ENCODE assay signal across 9 cellular contexts in genomic region chr1:42319871-42320484, GRCh38. TPM values are rescaled to one million over a fixed set of nuclear protein-coding genes. Genes with fewer than 3 reads are reported as not detected.
DNase-seq lines count a peak whose midpoint lies in the region; ATAC-seq and TF ChIP-seq lines count a peak whose summit lies in the region.
"Had no signal": no experiment of that assay in that cellular context is flagged by ENCODE, and none has a peak within 500 bp of the region (broad histone marks: within the 10 kb centered on the region; RNA-seq: fewer than 3 reads in every experiment).

No MANE protein-coding gene starts in this region.

- peaks cover 9 to 94% (median 70%) of the 10 kb centered on the region in 12 donors for H3K4me1 ChIP-seq in heart left ventricle

- POLR2A ChIA-PET in activated CD4-positive, alpha-beta T cell treated with anti-CD3 and anti-CD28 coated beads, Interleukin-2, amount 10 ng/mL, durations not matched to agents 7 days and 5 days (lab: Charles Lee) = interaction anchor here (1.3 kb wide), 1 partner anchor 14 kb away, joined by 3 read pairs; no protein-coding TSS in a partner anchor

- H3K27ac ChIP-seq in heart left ventricle = peak overlapping the region; percentile 14 to 81 (median 70)
- H3K27ac ChIP-seq: prostate gland had no signal

- TF ChIP-seq CTCF in heart left ventricle (IDR thresholded peaks at IDR 0.05) = no peak

- peak overlapping the region; percentile 67 for H3K4me3 Mint-ChIP-seq in activated CD4-positive, alpha-beta T cell treated with anti-CD3 and anti-CD28 coated beads, Interleukin-2, amount 10 ng/mL, durations not matched to agents 7 days and 5 days
- peak overlapping the region; percentile 68 to 83 for H3K4me3 Mint-ChIP-seq in activated T-cell treated with anti-CD3 and anti-CD28 coated beads, Interleukin-2, amount 50 U/mL, for 72 hours
- H3K4me3 Mint-ChIP-seq in stimulated activated naive CD8-positive, alpha-beta T cell treated with anti-CD3 and anti-CD28 coated beads, Interleukin-15, Interleukin-2, amounts not matched to agents 100 ng/mL and 50 ng/mL, for 24 hours = peak overlapping the region; percentile 43

- H3K27ac Mint-ChIP-seq in activated CD4-positive, alpha-beta T cell treated with anti-CD3 and anti-CD28 coated beads, Interleukin-2, amount 10 ng/mL, durations not matched to agents 7 days and 5 days = peak overlapping the region; percentile 86
- H3K27ac Mint-ChIP-seq in activated T-cell treated with anti-CD3 and anti-CD28 coated beads, Interleukin-2, amount 50 U/mL, for 72 hours = peak overlapping the region; percentile 88
- peak overlapping the region; percentile 81 for H3K27ac Mint-ChIP-seq in stimulated activated naive CD8-positive, alpha-beta T cell treated with anti-CD3 and anti-CD28 coated beads, Interleukin-15, Interleukin-2, amounts not matched to agents 100 ng/mL and 50 ng/mL, for 24 hours

- TF ChIP-seq POLR2A in heart left ventricle (IDR thresholded peaks at IDR 0.05) = no peak

- no peaks in the 10 kb centered on the region for H3K36me3 ChIP-seq in heart left ventricle
- H3K36me3 ChIP-seq: prostate gland had no signal

- no peaks in the 10 kb centered on the region for H3K9me3 Mint-ChIP-seq in activated CD4-positive, alpha-beta T cell treated with anti-CD3 and anti-CD28 coated beads, Interleukin-2, amount 10 ng/mL, durations not matched to agents 7 days and 5 days
- no peaks in the 10 kb centered on the region for H3K9me3 Mint-ChIP-seq in activated T-cell treated with anti-CD3 and anti-CD28 coated beads, Interleukin-2, amount 50 U/mL, for 72 hours
- no peaks in the 10 kb centered on the region for H3K9me3 Mint-ChIP-seq in stimulated activated naive CD8-positive, alpha-beta T cell treated with anti-CD3 and anti-CD28 coated beads, Interleukin-15, Interleukin-2, amounts not matched to agents 100 ng/mL and 50 ng/mL, for 24 hours

- no peaks in the 10 kb centered on the region for H3K27me3 Mint-ChIP-seq in activated CD4-positive, alpha-beta T cell treated with anti-CD3 and anti-CD28 coated beads, Interleukin-2, amount 10 ng/mL, durations not matched to agents 7 days and 5 days
- no peaks in the 10 kb centered on the region for H3K27me3 Mint-ChIP-seq in activated T-cell treated with anti-CD3 and anti-CD28 coated beads, Interleukin-2, amount 50 U/mL, for 72 hours (ENCODE audit: low read depth)
- no peaks in the 10 kb centered on the region for H3K27me3 Mint-ChIP-seq in stimulated activated naive CD8-positive, alpha-beta T cell treated with anti-CD3 and anti-CD28 coated beads, Interleukin-15, Interleukin-2, amounts not matched to agents 100 ng/mL and 50 ng/mL, for 24 hours

- H3K4me1 Mint-ChIP-seq in activated CD4-positive, alpha-beta T cell treated with anti-CD3 and anti-CD28 coated beads, Interleukin-2, amount 10 ng/mL, durations not matched to agents 7 days and 5 days = peaks cover 76% of the 10 kb centered on the region
- peaks cover 75% of the 10 kb centered on the region for H3K4me1 Mint-ChIP-seq in activated T-cell treated with anti-CD3 and anti-CD28 coated beads, Interleukin-2, amount 50 U/mL, for 72 hours (ENCODE audit: low read depth)
- H3K4me1 Mint-ChIP-seq in stimulated activated naive CD8-positive, alpha-beta T cell treated with anti-CD3 and anti-CD28 coated beads, Interleukin-15, Interleukin-2, amounts not matched to agents 100 ng/mL and 50 ng/mL, for 24 hours (ENCODE audit: low read depth) = peaks cover 93% of the 10 kb centered on the region

- H3K4me3 ChIP-seq in heart left ventricle = peak overlapping the region in 3 of 12 donors; percentile 0 to 4 (median 0)
- H3K4me3 ChIP-seq: prostate gland had no signal

- peak; percentile 20 to 39 for ATAC-seq in activated T-cell treated with anti-CD3 and anti-CD28 coated beads, Interleukin-2, amount 50 U/mL, for 72 hours (replicated peaks in 1 of 2)
- ATAC-seq in heart left ventricle = peak in 3 of 4 donors; percentile 28 to 60 (median 57)
- ATAC-seq in GM18867 (IDR thresholded peaks at IDR 0.05; ENCODE audit: unreplicated experiment) = no peak

- CTCF ChIA-PET in activated CD4-positive, alpha-beta T cell treated with anti-CD3 and anti-CD28 coated beads, Interleukin-2, amount 10 ng/mL, durations not matched to agents 7 days and 5 days (lab: Charles Lee) = interaction anchor here (1.5 kb wide), 1 partner anchor 18 kb away, joined by 3 read pairs; no protein-coding TSS in a partner anchor

- H3K36me3 Mint-ChIP-seq in activated CD4-positive, alpha-beta T cell treated with anti-CD3 and anti-CD28 coated beads, Interleukin-2, amount 10 ng/mL, durations not matched to agents 7 days and 5 days (ENCODE audit: low read depth) = peaks cover 29% of the 10 kb centered on the region
- no peaks in the 10 kb centered on the region for H3K36me3 Mint-ChIP-seq in activated T-cell treated with anti-CD3 and anti-CD28 coated beads, Interleukin-2, amount 50 U/mL, for 72 hours (ENCODE audit: insufficient read depth in 2 of 2)
- peaks cover 33% of the 10 kb centered on the region for H3K36me3 Mint-ChIP-seq in stimulated activated naive CD8-positive, alpha-beta T cell treated with anti-CD3 and anti-CD28 coated beads, Interleukin-15, Interleukin-2, amounts not matched to agents 100 ng/mL and 50 ng/mL, for 24 hours (ENCODE audit: low read depth)

- DNase-seq in activated CD4-positive, alpha-beta T cell treated with anti-CD3 and anti-CD28 coated beads, Interleukin-2, amount 10 ng/mL, durations not matched to agents 7 days and 5 days = peak; percentile 56
- no peak for DNase-seq in activated CD4-positive, alpha-beta T cell treated with anti-CD3 and anti-CD28 coated beads for 1 hour
- peak in 1 of 2 donors; percentile 15 for DNase-seq in activated T-cell treated with anti-CD3 and anti-CD28 coated beads, Interleukin-2, amount 50 U/mL, for 72 hours
- DNase-seq in heart left ventricle = no peak
- no peak for DNase-seq in NCI-H1048 (lab: John Stamatoyannopoulos, UW)
- DNase-seq in midbrain (lab: John Stamatoyannopoulos, UW) = no peak

- 19 to 27% (median 25%) methylated on average over 6 of the region's 6 CpGs for WGBS in heart left ventricle, 4 donors

- H3K27me3 ChIP-seq in heart left ventricle = no peaks in the 10 kb centered on the region

- intact Hi-C loops in heart left ventricle (cut with DNase I) = loop anchor here in 2 of 10 donors (5.0 kb wide), 2 partner anchors 38 to 143 kb away; no protein-coding TSS in a partner anchor

- H3K9me3 ChIP-seq in heart left ventricle = no peaks in the 10 kb centered on the region
- H3K9me3 ChIP-seq: prostate gland had no signal

RNA-seq across cellular contexts. Expression of gene FOXJ3, which starts 15.1 kb away (rescaled TPM):
- 10 to 100 TPM; 46.5 to 56.0 TPM for total RNA-seq in activated CD4-positive, alpha-beta T cell treated with anti-CD3 and anti-CD28 coated beads, Interleukin-2, amount 10 ng/mL, durations not matched to agents 7 days and 5 days
- total RNA-seq in activated T-cell treated with anti-CD3 and anti-CD28 coated beads, Interleukin-2, amount 50 U/mL, for 72 hours = 10 to 100 TPM; 44.5 to 47.5 TPM
- 10 to 100 TPM; 33.4 to 48.8 (median 42.3) TPM for total RNA-seq in heart left ventricle
- 10 to 100 TPM; 10.8 to 19.2 TPM for polyA plus RNA-seq in heart left ventricle
